ENCODE assay signal across 8 cellular contexts in the genomic region with DNA sequence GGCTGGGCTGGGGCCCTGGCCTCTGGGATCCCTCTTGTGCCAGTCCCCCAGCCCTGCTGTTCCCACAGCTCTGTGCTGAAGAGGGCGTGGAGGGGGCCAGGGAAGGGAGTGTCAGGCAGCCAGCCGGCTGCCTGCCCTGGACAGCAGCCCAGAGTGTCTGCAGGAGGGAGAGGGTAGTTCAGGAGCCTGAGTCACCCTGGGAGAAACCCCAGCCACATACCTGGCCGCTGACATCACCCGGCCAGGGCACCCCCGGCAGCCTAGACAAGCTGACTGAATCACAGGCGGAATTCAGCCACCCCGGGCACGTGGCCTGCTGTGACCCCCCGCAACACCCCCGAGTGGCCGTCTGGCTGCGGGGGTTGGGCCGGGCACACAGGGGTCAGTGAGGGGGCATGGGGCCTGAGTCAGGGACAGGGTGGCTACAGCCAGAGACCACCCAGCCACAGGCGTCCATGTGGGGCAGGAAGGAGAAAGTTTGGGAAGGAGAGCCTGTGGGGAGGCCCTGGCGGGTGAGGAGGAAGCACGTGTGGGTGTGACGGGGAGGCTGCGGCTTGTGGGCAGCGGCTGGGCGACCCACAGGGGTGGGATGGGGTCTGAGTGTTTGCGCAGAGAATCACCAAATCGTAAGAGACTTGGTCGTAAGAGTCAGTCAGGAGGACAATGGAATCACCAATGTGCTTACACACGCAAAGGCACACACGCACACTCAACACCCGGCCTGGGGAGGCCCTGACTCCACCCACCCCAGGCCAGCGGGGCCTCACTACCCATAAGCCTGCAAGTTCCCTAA. TPM values are rescaled to one million over a fixed set of nuclear protein-coding genes. Genes with fewer than 3 reads are reported as not detected.
DNase-seq lines count a peak whose midpoint lies in the region; ATAC-seq and TF ChIP-seq lines count a peak whose summit lies in the region.

No MANE protein-coding gene starts in this region.

- no peak for TF ChIP-seq POLR2A in HCT116 (IDR thresholded peaks at IDR 0.05; ENCODE audit: borderline replicate concordance, extremely low read depth, insufficient read depth, insufficient read length)

- no peak for TF ChIP-seq RAD21 in HCT116 (IDR thresholded peaks at IDR 0.05; ENCODE audit: low read depth)

- intact Hi-C loops in HCT116 (cut with micrococcal nuclease) (loop anchor here (1.0 kb wide), 1 partner anchor 12 kb away; no protein-coding TSS in a partner anchor), left ventricle myocardium inferior (cut with micrococcal nuclease) (no loop called here)

- no peak overlapping the region for H2AFZ ChIP-seq in HCT116 (ENCODE audit: low read depth, low read length, poor library complexity, severe bottlenecking)

- ATAC-seq in HCT116 (peak; percentile 93), GM18873 (IDR thresholded peaks at IDR 0.05; ENCODE audit: low FRiP score, unreplicated experiment) (no peak)

- peak overlapping the region; percentile 13 to 43; a peak in 3 of 4 replicates for H3K4me3 ChIP-seq in HCT116 (replicated peaks in 1 of 2; ENCODE audit: low read depth in 1 of 2, low read length in 2 of 2)
- H3K4me3 ChIP-seq in adipocyte (ENCODE audit: low read length) = peak overlapping the region; percentile 53
- H3K4me3 ChIP-seq in left ventricle myocardium inferior = peak overlapping the region; percentile 48
- H3K4me3 ChIP-seq in rectal smooth muscle tissue (ENCODE audit: low read length) = peak overlapping the region; percentile 29

- peak overlapping the region; percentile 77 for H3K9ac ChIP-seq in HCT116 (ENCODE audit: low read length)
- peak overlapping the region; percentile 29 for H3K9ac ChIP-seq in adipocyte (ENCODE audit: low read length)
- no peak overlapping the region for H3K9ac ChIP-seq in rectal smooth muscle tissue (ENCODE audit: low read length)

- H3K79me2 ChIP-seq in HCT116 (ENCODE audit: insufficient read depth, low read length) = no peaks in the 10 kb centered on the region

- no peaks in the 10 kb centered on the region for H3K27me3 ChIP-seq in HCT116 (ENCODE audit: insufficient read depth, low read length)
- H3K27me3 ChIP-seq in adipocyte (replicated peaks; ENCODE audit: control insufficient read depth, insufficient read depth, low read length) = no peaks in the 10 kb centered on the region
- H3K27me3 ChIP-seq in left ventricle myocardium inferior (ENCODE audit: low read depth) = no peaks in the 10 kb centered on the region
- H3K27me3 ChIP-seq in rectal smooth muscle tissue (ENCODE audit: control insufficient read depth, insufficient read depth, low read length) = no peaks in the 10 kb centered on the region

- H3K4me1 ChIP-seq in HCT116 (ENCODE audit: control insufficient read depth in 1 of 2, insufficient read depth in 2 of 2, low read length in 2 of 2) = peaks cover 26 to 53% of the 10 kb centered on the region in 2 experiments
- peaks cover 22% of the 10 kb centered on the region for H3K4me1 ChIP-seq in adipocyte (ENCODE audit: control insufficient read depth, insufficient read depth, low read length)
- H3K4me1 ChIP-seq in left ventricle myocardium inferior = peaks cover 25% of the 10 kb centered on the region
- peaks cover 14% of the 10 kb centered on the region for H3K4me1 ChIP-seq in rectal smooth muscle tissue (ENCODE audit: control insufficient read depth, insufficient read depth, low read length)

- no peaks in the 10 kb centered on the region for H4K20me1 ChIP-seq in HCT116 (ENCODE audit: insufficient read depth)

- BruUV-seq in HCT116 (replicated peaks; lab: Mats Ljungman, UMichigan) = no TSS peak

- H3K9me2 ChIP-seq in HCT116 (ENCODE audit: insufficient read depth) = no peaks in the 10 kb centered on the region

- CTCF ChIA-PET in HCT116 (lab: Charles Lee) = interaction anchor here (1.0 to 2.8 kb wide), 4 partner anchors 11 to 23 kb away, joined by 3 to 11 read pairs (median 4); no protein-coding TSS in a partner anchor

- DNase-seq in HCT116 (ENCODE audit: low read depth, low spot score) = peak; percentile 95
- DNase-seq in RPMI7951 (ENCODE audit: low read depth) = peak; percentile 99
- DNase-seq in adipocyte (ENCODE audit: low read depth) = peak; percentile 99
- DNase-seq in left ventricle myocardium inferior = peak; percentile 85
- DNase-seq in NCI-H345 (lab: John Stamatoyannopoulos, UW) = no peak

- TF ChIP-seq CTCF in C4-2B (conservative IDR thresholded peaks at IDR 0.05) = no peak
- no peak for TF ChIP-seq CTCF in HCT116 (IDR thresholded peaks at IDR 0.05 in 2 of 3, conservative IDR thresholded peaks at IDR 0.05 in 1 of 3; ENCODE audit: borderline replicate concordance in 1 of 3, insufficient read depth in 1 of 3, low read depth in 2 of 3, low read length in 2 of 3)
- no peak for TF ChIP-seq CTCF in left ventricle myocardium inferior (IDR thresholded peaks at IDR 0.05; ENCODE audit: borderline replicate concordance)

- H3K9me3 ChIP-seq in HCT116 (ENCODE audit: control insufficient read depth in 1 of 2, insufficient read depth in 1 of 2, low read depth in 1 of 2, low read length in 2 of 2) (peaks cover 0 to 4% of the 10 kb centered on the region in 2 experiments; a peak in 1 of 4 replicates), adipocyte (ENCODE audit: control insufficient read depth, low read length) (no peaks in the 10 kb centered on the region), left ventricle myocardium inferior (replicated peaks) (no peaks in the 10 kb centered on the region)

- H3K27ac ChIP-seq in C4-2B = peak overlapping the region; percentile 46
- H3K27ac ChIP-seq in HCT116 (ENCODE audit: low read depth, low read length) = peak overlapping the region; percentile 82
- H3K27ac ChIP-seq in left ventricle myocardium inferior (replicated peaks) = peak overlapping the region; percentile 79
- peak overlapping the region; percentile 62 for H3K27ac ChIP-seq in rectal smooth muscle tissue (ENCODE audit: low read depth, low read length)

- H3K36me3 ChIP-seq in HCT116 (ENCODE audit: control insufficient read depth in 1 of 2, insufficient read depth in 2 of 2, low read length in 2 of 2) (no peaks in the 10 kb centered on the region), adipocyte (ENCODE audit: control insufficient read depth, insufficient read depth, low read length, severe bottlenecking) (no peaks in the 10 kb centered on the region), left ventricle myocardium inferior (no peaks in the 10 kb centered on the region), rectal smooth muscle tissue (ENCODE audit: control insufficient read depth, insufficient read depth, low read length) (no peaks in the 10 kb centered on the region)

- H3K4me2 ChIP-seq in HCT116 (ENCODE audit: low read length) = peak overlapping the region; percentile 79

- POLR2A ChIA-PET in HCT116 (lab: Charles Lee) = interaction anchor here (0.5 to 4.1 kb wide), 4 partner anchors 12 to 61 kb away, joined by 3 to 72 read pairs (median 4); a partner anchor contains a TSS

- RAD21 ChIA-PET in HCT116 (lab: Charles Lee; ENCODE audit: low non-redundant PET in 1 of 2, low total read pairs in 2 of 2, uncharacterized antibody in 2 of 2, unreplicated experiment in 2 of 2) = interaction anchor here in 1 of 2 experiments (0.6 kb wide), 1 partner anchor 8 kb away, joined by 3 read pairs; no protein-coding TSS in a partner anchor

TF ChIP-seq in HCT116, 20 proteins besides CTCF, POLR2A, EP300 and RAD21 (continues in another document):
- TF ChIP-seq ELF1 (IDR thresholded peaks at IDR 0.05; ENCODE audit: borderline replicate concordance, low read depth) (no peak), CEBPB (IDR thresholded peaks at IDR 0.05; ENCODE audit: low read depth) (no peak; the same call in 1 of the 2 replicates), ZNF274 (IDR thresholded peaks at IDR 0.05; ENCODE audit: low read depth, low read length) (no peak), TCF7L2 (IDR thresholded peaks at IDR 0.05; ENCODE audit: borderline replicate concordance, extremely low read depth, insufficient read depth, insufficient read length) (peak; percentile 44), EZH2phosphoT487 (IDR thresholded peaks at IDR 0.05; ENCODE audit: borderline replicate concordance) (no peak), SP1 (IDR thresholded peaks at IDR 0.05; ENCODE audit: low read depth) (peak; percentile 89), JUND (IDR thresholded peaks at IDR 0.05) (peak; percentile 100), SIN3A (IDR thresholded peaks at IDR 0.05; ENCODE audit: low read depth) (peak; percentile 98), SRF (IDR thresholded peaks at IDR 0.05; ENCODE audit: low read depth) (peak; percentile 86)
- TF ChIP-seq, protein P1, sequence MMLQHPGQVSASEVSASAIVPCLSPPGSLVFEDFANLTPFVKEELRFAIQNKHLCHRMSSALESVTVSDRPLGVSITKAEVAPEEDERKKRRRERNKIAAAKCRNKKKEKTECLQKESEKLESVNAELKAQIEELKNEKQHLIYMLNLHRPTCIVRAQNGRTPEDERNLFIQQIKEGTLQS (IDR thresholded peaks at IDR 0.05) = no peak; the same call in 1 of the 2 replicates
- TF ChIP-seq, protein P2, sequence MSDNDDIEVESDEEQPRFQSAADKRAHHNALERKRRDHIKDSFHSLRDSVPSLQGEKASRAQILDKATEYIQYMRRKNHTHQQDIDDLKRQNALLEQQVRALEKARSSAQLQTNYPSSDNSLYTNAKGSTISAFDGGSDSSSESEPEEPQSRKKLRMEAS (IDR thresholded peaks at IDR 0.05) = peak; percentile 98

RNA-seq across cellular contexts. Expression of a gene that starts 11.9 kb away (rescaled TPM):
- total RNA-seq in HCT116 (2021; ENCODE audit: unreplicated experiment) = 12.6 TPM
- 84.7 and 216 TPM in 2 replicates for polyA plus RNA-seq in HCT116 (2012)
- total RNA-seq in RPMI7951 (2014; rRNA removed; shearing (Covaris generic)) = 0.96 and 1.6 TPM in 2 replicates
- total RNA-seq in left ventricle myocardium inferior = 0.33 TPM

RNA-seq across cellular contexts. Expression of a gene that starts 32.2 kb away (rescaled TPM):
- total RNA-seq in HCT116 (2021; ENCODE audit: unreplicated experiment) (103 TPM), left ventricle myocardium inferior (108 TPM)
- polyA plus RNA-seq in HCT116 (2012) = 96.9 and 130 TPM in 2 replicates
- 138 and 144 TPM in 2 replicates for total RNA-seq in RPMI7951 (2014; rRNA removed; shearing (Covaris generic))

RNA-seq across cellular contexts. Expression of a gene that starts 40.9 kb away (rescaled TPM):
- total RNA-seq in HCT116 (2021; ENCODE audit: unreplicated experiment) (21.7 TPM), left ventricle myocardium inferior (19.1 TPM)
- polyA plus RNA-seq in HCT116 (2012) = 30.2 and 32.4 TPM in 2 replicates
- total RNA-seq in RPMI7951 (2014; rRNA removed; shearing (Covaris generic)) = 12.9 TPM in 2 replicates

RNA-seq across cellular contexts. Expression of a gene that starts 42.3 kb away (rescaled TPM):
- total RNA-seq in HCT116 (2021; ENCODE audit: unreplicated experiment) = 5.2 TPM
- polyA plus RNA-seq in HCT116 (2012) = 2.2 and 2.6 TPM in 2 replicates
- total RNA-seq in RPMI7951 (2014; rRNA removed; shearing (Covaris generic)) = 1.8 and 2.3 TPM in 2 replicates
- total RNA-seq in left ventricle myocardium inferior = 0.19 TPM

RNA-seq across cellular contexts. Expression of a gene that starts 49.5 kb away (rescaled TPM):
- total RNA-seq in HCT116 (2021; ENCODE audit: unreplicated experiment) (30.5 TPM), left ventricle myocardium inferior (5.2 TPM)
- polyA plus RNA-seq in HCT116 (2012) = 9.4 and 11.6 TPM in 2 replicates
- 6.2 and 9.0 TPM in 2 replicates for total RNA-seq in RPMI7951 (2014; rRNA removed; shearing (Covaris generic))
